Comparison of ENCODE assay signal across 1 cellular context in the genomic region with DNA sequence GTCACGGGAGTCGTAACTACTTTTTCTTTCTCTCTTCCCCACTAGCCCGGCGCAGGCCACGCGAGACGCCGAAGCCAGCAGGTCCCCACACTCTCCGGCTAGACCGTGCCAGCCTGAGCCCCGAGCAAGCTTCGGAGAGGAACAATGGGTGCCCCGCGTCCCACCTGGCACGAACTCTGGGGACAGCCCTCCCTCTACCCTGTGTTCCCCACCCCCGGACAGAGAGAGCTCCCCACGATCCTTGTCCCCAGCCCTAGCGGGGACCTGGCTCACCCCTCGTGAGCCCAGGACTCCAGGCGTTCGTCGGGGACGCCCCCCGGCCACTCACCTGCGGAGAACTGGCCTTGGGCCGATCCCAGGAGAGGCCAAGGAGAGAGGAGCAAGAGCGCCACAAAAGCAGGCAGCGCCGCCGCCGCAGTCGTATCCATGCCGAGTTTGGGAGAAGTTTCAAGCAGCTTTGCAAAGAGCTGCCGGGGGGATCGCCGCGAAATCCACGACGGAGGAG.
TF ChIP-seq lines count a peak whose summit lies in the region.

No MANE protein-coding gene starts in this region.

TF ChIP-seq in HepG2, 621 proteins besides CTCF, POLR2A, EP300 and RAD21 (continued from another document):
- TF ChIP-seq, protein P1, sequence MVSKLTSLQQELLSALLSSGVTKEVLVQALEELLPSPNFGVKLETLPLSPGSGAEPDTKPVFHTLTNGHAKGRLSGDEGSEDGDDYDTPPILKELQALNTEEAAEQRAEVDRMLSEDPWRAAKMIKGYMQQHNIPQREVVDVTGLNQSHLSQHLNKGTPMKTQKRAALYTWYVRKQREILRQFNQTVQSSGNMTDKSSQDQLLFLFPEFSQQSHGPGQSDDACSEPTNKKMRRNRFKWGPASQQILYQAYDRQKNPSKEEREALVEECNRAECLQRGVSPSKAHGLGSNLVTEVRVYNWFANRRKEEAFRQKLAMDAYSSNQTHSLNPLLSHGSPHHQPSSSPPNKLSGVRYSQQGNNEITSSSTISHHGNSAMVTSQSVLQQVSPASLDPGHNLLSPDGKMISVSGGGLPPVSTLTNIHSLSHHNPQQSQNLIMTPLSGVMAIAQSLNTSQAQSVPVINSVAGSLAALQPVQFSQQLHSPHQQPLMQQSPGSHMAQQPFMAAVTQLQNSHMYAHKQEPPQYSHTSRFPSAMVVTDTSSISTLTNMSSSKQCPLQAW (CRISPR knock-in tag; IDR thresholded peaks at IDR 0.05): peak; percentile 17; the same call in 1 of the 2 replicates
- peak; percentile 74; the same call in 1 of the 2 replicates for TF ChIP-seq ZNF709 (CRISPR knock-in tag; IDR thresholded peaks at IDR 0.05)
- peak; percentile 94 for TF ChIP-seq ZNF33B (CRISPR knock-in tag; IDR thresholded peaks at IDR 0.05)
- TF ChIP-seq POLR2G (IDR thresholded peaks at IDR 0.05; ENCODE audit: low read depth, low read length): no peak
- peak; percentile 22; the same call in 1 of the 2 replicates for TF ChIP-seq EED (CRISPR knock-in tag; IDR thresholded peaks at IDR 0.05)
- TF ChIP-seq, protein P2, sequence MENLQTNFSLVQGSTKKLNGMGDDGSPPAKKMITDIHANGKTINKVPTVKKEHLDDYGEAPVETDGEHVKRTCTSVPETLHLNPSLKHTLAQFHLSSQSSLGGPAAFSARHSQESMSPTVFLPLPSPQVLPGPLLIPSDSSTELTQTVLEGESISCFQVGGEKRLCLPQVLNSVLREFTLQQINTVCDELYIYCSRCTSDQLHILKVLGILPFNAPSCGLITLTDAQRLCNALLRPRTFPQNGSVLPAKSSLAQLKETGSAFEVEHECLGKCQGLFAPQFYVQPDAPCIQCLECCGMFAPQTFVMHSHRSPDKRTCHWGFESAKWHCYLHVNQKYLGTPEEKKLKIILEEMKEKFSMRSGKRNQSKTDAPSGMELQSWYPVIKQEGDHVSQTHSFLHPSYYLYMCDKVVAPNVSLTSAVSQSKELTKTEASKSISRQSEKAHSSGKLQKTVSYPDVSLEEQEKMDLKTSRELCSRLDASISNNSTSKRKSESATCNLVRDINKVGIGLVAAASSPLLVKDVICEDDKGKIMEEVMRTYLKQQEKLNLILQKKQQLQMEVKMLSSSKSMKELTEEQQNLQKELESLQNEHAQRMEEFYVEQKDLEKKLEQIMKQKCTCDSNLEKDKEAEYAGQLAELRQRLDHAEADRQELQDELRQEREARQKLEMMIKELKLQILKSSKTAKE (CRISPR knock-in tag; IDR thresholded peaks at IDR 0.05; ENCODE audit: borderline replicate concordance): peak; percentile 3; the same call in 1 of the 2 replicates
- TF ChIP-seq ZNF253 (CRISPR knock-in tag; IDR thresholded peaks at IDR 0.05; ENCODE audit: borderline replicate concordance): 0 out of 2 replicates have a peak, but pooled peaks have one; percentile 15
- no peak for TF ChIP-seq BRD4 (CRISPR knock-in tag; IDR thresholded peaks at IDR 0.05)
- peak; percentile 69 for TF ChIP-seq ZNF230 (CRISPR knock-in tag; IDR thresholded peaks at IDR 0.05)
- peak; percentile 91 for TF ChIP-seq AGO2 (optimal IDR thresholded peaks at IDR 0.05; ENCODE audit: low read depth, low read length)
- TF ChIP-seq ZNF768 (CRISPR knock-in tag; IDR thresholded peaks at IDR 0.05): peak; percentile 51; the same call in 1 of the 2 replicates
- TF ChIP-seq SOX6 (IDR thresholded peaks at IDR 0.05): no peak
- TF ChIP-seq SOX6 (CRISPR knock-in tag; IDR thresholded peaks at IDR 0.05): peak; percentile 74
- no peak; the same call in 1 of the 2 replicates for TF ChIP-seq NRL (CRISPR knock-in tag; IDR thresholded peaks at IDR 0.05; ENCODE audit: borderline replicate concordance)
